Comparison of ENCODE assay signal across 20 cellular contexts in the genomic region with DNA sequence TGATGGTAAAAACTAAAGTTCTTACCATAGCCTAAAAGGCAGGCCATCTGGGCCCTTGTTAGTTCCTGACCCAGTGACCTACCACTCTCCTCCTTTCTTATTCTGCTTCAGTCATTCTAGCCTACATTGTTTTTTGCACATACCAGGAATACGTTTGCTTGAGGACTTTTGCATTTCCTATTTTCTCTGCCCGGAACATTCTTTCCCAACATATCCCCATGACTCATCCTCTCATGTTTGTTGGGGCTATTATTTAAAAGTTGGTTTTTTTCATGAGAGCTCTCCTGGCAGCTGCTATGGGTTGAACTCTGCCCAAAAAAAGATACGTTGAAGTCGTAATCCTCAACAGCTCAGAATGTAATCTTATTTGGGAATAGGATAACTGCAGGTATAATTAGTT.
A peak's percentile ranks its signal among the peaks of the same experiment; 100 is the strongest.
DNase-seq lines count a peak whose midpoint lies in the region; ATAC-seq and TF ChIP-seq lines count a peak whose summit lies in the region.
"Had no signal": no experiment of that assay in that cellular context is flagged by ENCODE, and none has a peak within 500 bp of the region (broad histone marks: within the 10 kb centered on the region; RNA-seq: fewer than 3 reads in every experiment).

No MANE protein-coding gene starts in this region.

- H3K27ac ChIP-seq in HUES64 (ENCODE audit: low read depth, low read length) = peak overlapping the region; percentile 58; the same call in 1 of the 2 replicates
- H3K27ac ChIP-seq: SK-N-MC had no signal

- peaks cover 8 to 12% of the 10 kb centered on the region in 2 donors for H3K9me3 Mint-ChIP-seq in effector memory CD8-positive, alpha-beta T cell
- H3K9me3 Mint-ChIP-seq: activated CD4-positive, alpha-beta memory T cell treated with anti-CD3 and anti-CD28 coated beads, Interleukin-2, amount 10 ng/mL, durations not matched to agents 7 days and 5 days had no signal

- H3K4me1 Mint-ChIP-seq in effector memory CD8-positive, alpha-beta T cell (ENCODE audit: low read depth in 2 of 2) = no peaks in the 10 kb centered on the region
- H3K4me1 Mint-ChIP-seq: activated CD4-positive, alpha-beta memory T cell treated with anti-CD3 and anti-CD28 coated beads, Interleukin-2, amount 10 ng/mL, durations not matched to agents 7 days and 5 days; activated T-helper 17 cell treated with anti-CD3 and anti-CD28 coated beads, Interleukin-2, amount 50 U/mL, for 72 hours; naive thymus-derived CD4-positive, alpha-beta T cell had no signal

- no peak for ATAC-seq in effector memory CD8-positive, alpha-beta T cell (replicated peaks)
- ATAC-seq in HG03175 (IDR thresholded peaks at IDR 0.05; ENCODE audit: unreplicated experiment) = no peak
- no peak for ATAC-seq in GM21528 (IDR thresholded peaks at IDR 0.05; ENCODE audit: low FRiP score, unreplicated experiment)
- ATAC-seq: activated T-helper 17 cell treated with anti-CD3 and anti-CD28 coated beads, Interleukin-2, amount 50 U/mL, for 72 hours; left colon; naive thymus-derived CD4-positive, alpha-beta T cell had no signal

- H3K36me3 Mint-ChIP-seq in effector memory CD8-positive, alpha-beta T cell (ENCODE audit: insufficient read depth) = no peaks in the 10 kb centered on the region
- H3K36me3 Mint-ChIP-seq: naive thymus-derived CD4-positive, alpha-beta T cell had no signal

- H3K9ac ChIP-seq in HUES64 (ENCODE audit: low read depth, low read length) = no peak overlapping the region

- H3K36me3 ChIP-seq in HUES64 (ENCODE audit: insufficient read depth, low read length) = no peaks in the 10 kb centered on the region

- H3K4me3 ChIP-seq in HUES64 (ENCODE audit: low read length) = no peak overlapping the region
- no peak overlapping the region for H3K4me3 ChIP-seq in astrocyte of the spinal cord (ENCODE audit: low read depth, low read length)
- H3K4me3 ChIP-seq: SK-N-MC had no signal

- TF ChIP-seq CTCF in astrocyte of the spinal cord (IDR thresholded peaks at IDR 0.05; ENCODE audit: low read depth, low read length) = no peak

- in situ Hi-C loops in astrocyte of the spinal cord (cut with HindIII; ENCODE audit: low sequenced_read_pairs) = no loop called here

- no peak overlapping the region for H3K4me3 Mint-ChIP-seq in effector memory CD8-positive, alpha-beta T cell
- H3K4me3 Mint-ChIP-seq: activated CD4-positive, alpha-beta memory T cell treated with anti-CD3 and anti-CD28 coated beads, Interleukin-2, amount 10 ng/mL, durations not matched to agents 7 days and 5 days; activated T-helper 17 cell treated with anti-CD3 and anti-CD28 coated beads, Interleukin-2, amount 50 U/mL, for 72 hours; naive thymus-derived CD4-positive, alpha-beta T cell had no signal

- H3K27ac Mint-ChIP-seq in effector memory CD8-positive, alpha-beta T cell = no peak overlapping the region
- H3K27ac Mint-ChIP-seq: activated CD4-positive, alpha-beta memory T cell treated with anti-CD3 and anti-CD28 coated beads, Interleukin-2, amount 10 ng/mL, durations not matched to agents 7 days and 5 days; activated T-helper 17 cell treated with anti-CD3 and anti-CD28 coated beads, Interleukin-2, amount 50 U/mL, for 72 hours; naive thymus-derived CD4-positive, alpha-beta T cell had no signal

- peaks cover 6% of the 10 kb centered on the region; the same call in 1 of the 2 replicates for H3K4me1 ChIP-seq in HUES64 (ENCODE audit: insufficient read depth, low read length)

- 67% methylated on average over 3 of the region's 4 CpGs for WGBS in HUES64

- 0 out of 2 replicates have a peak, but pooled peaks cover 10% of the 10 kb centered on the region for H3K9me3 ChIP-seq in HUES64 (ENCODE audit: insufficient read depth, low read depth, low read length)

- no peaks in the 10 kb centered on the region for H3K27me3 Mint-ChIP-seq in effector memory CD8-positive, alpha-beta T cell
- H3K27me3 Mint-ChIP-seq: activated CD4-positive, alpha-beta memory T cell treated with anti-CD3 and anti-CD28 coated beads, Interleukin-2, amount 10 ng/mL, durations not matched to agents 7 days and 5 days; naive thymus-derived CD4-positive, alpha-beta T cell had no signal

- peak; percentile 58 for DNase-seq in astrocyte of the spinal cord (ENCODE audit: low read depth, low spot score)
- peak; percentile 68 for DNase-seq in glomerular endothelial cell (ENCODE audit: extremely low read depth, low read depth, low spot score)
- peak; percentile 92 for DNase-seq in renal cortical epithelial cell (ENCODE audit: low read depth)
- no peak for DNase-seq in effector memory CD8-positive, alpha-beta T cell
- no peak for DNase-seq in hepatic stellate cell (ENCODE audit: low spot score)
- DNase-seq: activated CD4-positive, alpha-beta memory T cell treated with anti-CD3 and anti-CD28 coated beads, Interleukin-2, amount 10 ng/mL, durations not matched to agents 7 days and 5 days; anterior cingulate cortex; Calu3; glutamatergic neuron; H7; IMR-90; left colon; naive thymus-derived CD4-positive, alpha-beta T cell; NCI-H1092 treated with DMSO at 0.1 percent for 48 hours; stimulated activated naive CD4-positive, alpha-beta T cell had no signal

- H3K27me3 ChIP-seq in HUES64 (ENCODE audit: insufficient read depth, low read length) = no peaks in the 10 kb centered on the region

Comparison
In these comparisons a context has a peak if more than half of its experiments do, and no peak if none do; other contexts are left out.
1. DNase-seq: peak in astrocyte of the spinal cord (single experiment), glomerular endothelial cell (single experiment) and renal cortical epithelial cell (single experiment); none in effector memory CD8-positive, alpha-beta T cell (0 of 3) and hepatic stellate cell (single experiment).